15 cellular contexts compared by ENCODE assay signal in the genomic region with DNA sequence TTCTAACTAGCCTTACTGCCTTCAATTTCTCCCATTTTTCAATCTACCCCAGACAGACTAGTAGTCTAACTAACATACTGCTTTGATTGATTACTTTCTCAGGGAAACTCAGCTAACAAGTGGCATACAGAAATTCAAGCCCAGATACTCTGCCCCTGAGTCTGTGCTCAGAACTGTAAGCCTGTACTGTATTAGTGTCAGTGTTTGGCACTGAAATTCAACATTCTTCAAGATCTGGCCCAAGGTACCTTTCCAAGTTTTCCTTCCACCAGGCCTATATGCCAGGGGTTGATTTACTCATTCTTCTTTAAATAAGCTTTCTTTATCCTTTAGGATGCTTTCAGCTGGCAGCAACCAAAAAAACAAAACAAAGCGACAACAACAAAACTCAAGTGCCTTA.
DNase-seq lines count a peak whose midpoint lies in the region; ATAC-seq and TF ChIP-seq lines count a peak whose summit lies in the region.
"Had no signal": no experiment of that assay in that cellular context is flagged by ENCODE, and none has a peak within 500 bp of the region (broad histone marks: within the 10 kb centered on the region; RNA-seq: fewer than 3 reads in every experiment).

No MANE protein-coding gene starts in this region.

- intact Hi-C loops in sigmoid colon (cut with DNase I) (no loop called here), mammary epithelial cell (cut with micrococcal nuclease) (no loop called here)

- CTCF ChIA-PET in mammary epithelial cell (lab: Charles Lee; ENCODE audit: low non-redundant PET): no interaction called here

- no peak for TF ChIP-seq CTCF in sigmoid colon (IDR thresholded peaks at IDR 0.05)
- TF ChIP-seq CTCF in brain microvascular endothelial cell (IDR thresholded peaks at IDR 0.05; ENCODE audit: low read depth, low read length, missing control alignments): no peak
- no peak for TF ChIP-seq CTCF in mammary epithelial cell (conservative IDR thresholded peaks at IDR 0.05 in 1 of 2, IDR thresholded peaks at IDR 0.05 in 1 of 2; ENCODE audit: extremely low read depth in 1 of 2, insufficient read depth in 1 of 2, low read depth in 1 of 2, low read length in 2 of 2)
- no peak for TF ChIP-seq CTCF in foreskin keratinocyte (conservative IDR thresholded peaks at IDR 0.05)

- WGBS in sigmoid colon, 2 donors: 91 to 92% methylated on average over 1 of the region's 1 CpG
- WGBS in mammary epithelial cell (ENCODE audit: low coverage, missing lambda C conversion rate): 85% methylated on average over 1 of the region's 1 CpG

- in situ Hi-C loops in brain microvascular endothelial cell (cut with HindIII; ENCODE audit: low pct_ligation_motif_present, low sequenced_read_pairs): no loop called here
- in situ Hi-C loops in mammary epithelial cell (cut with MboI; ENCODE audit: low sequenced_read_pairs in 2 of 2): loop anchor here in 1 of 2 donors (25.0 kb wide), 1 partner anchor 463 kb away; no protein-coding TSS in a partner anchor

- H3K9me3 ChIP-seq in MG63 (no peaks in the 10 kb centered on the region), muscle layer of colon (ENCODE audit: low read length) (no peaks in the 10 kb centered on the region), sigmoid colon (no peaks in the 10 kb centered on the region), mammary epithelial cell (replicated peaks; ENCODE audit: insufficient read depth, low read length) (no peaks in the 10 kb centered on the region)

- no peak overlapping the region for H3K4me3 ChIP-seq in MG63
- no peak overlapping the region for H3K4me3 ChIP-seq in muscle layer of colon (ENCODE audit: low read depth in 1 of 2, low read length in 2 of 2)
- H3K4me3 ChIP-seq in sigmoid colon: no peak overlapping the region
- no peak overlapping the region for H3K4me3 ChIP-seq in brain microvascular endothelial cell (ENCODE audit: low read depth, low read length)
- H3K4me3 ChIP-seq in mammary epithelial cell (replicated peaks in 1 of 3; ENCODE audit: insufficient read depth in 1 of 3, low read depth in 2 of 3, low read length in 3 of 3): no peak overlapping the region

- H3K9ac ChIP-seq in muscle layer of colon (ENCODE audit: low read length) (no peak overlapping the region), mammary epithelial cell (ENCODE audit: insufficient read depth, low read length) (no peak overlapping the region)

- H4K20me1 ChIP-seq in mammary epithelial cell (ENCODE audit: insufficient read depth, low read length): no peaks in the 10 kb centered on the region

- H2AFZ ChIP-seq in mammary epithelial cell (ENCODE audit: low read depth, low read length): no peak overlapping the region

- H3K36me3 ChIP-seq in MG63 (no peaks in the 10 kb centered on the region), muscle layer of colon (ENCODE audit: insufficient read depth, low read length) (no peaks in the 10 kb centered on the region), sigmoid colon (no peaks in the 10 kb centered on the region), brain microvascular endothelial cell (replicated peaks) (no peaks in the 10 kb centered on the region), mammary epithelial cell (ENCODE audit: insufficient read depth, low read length) (no peaks in the 10 kb centered on the region)

- TF ChIP-seq EP300 in sigmoid colon (IDR thresholded peaks at IDR 0.05): no peak

- no TSS peak for BruUV-seq in mammary epithelial cell (replicated peaks; lab: Mats Ljungman, UMichigan)

- DNase-seq in MG63: peak; percentile 5
- DNase-seq in sigmoid colon: no peak
- DNase-seq in brain microvascular endothelial cell: no peak
- DNase-seq in mammary epithelial cell: no peak
- no peak for DNase-seq in foreskin keratinocyte
- DNase-seq: C1 segment of cervical spinal cord; Calu3; CD4-positive, alpha-beta memory T cell; COR-L47; DMS53; DMS79 treated with DMSO at 0.1 percent for 48 hours; GF-D8; H7; HCEC 1CT had no signal

- peak overlapping the region; percentile 19 for H3K27ac ChIP-seq in muscle layer of colon (ENCODE audit: low read depth, low read length)
- peak overlapping the region in 3 of 4 donors; percentile 15 to 38 (median 27) for H3K27ac ChIP-seq in sigmoid colon
- H3K27ac ChIP-seq in brain microvascular endothelial cell: no peak overlapping the region
- H3K27ac ChIP-seq in mammary epithelial cell (ENCODE audit: insufficient read depth, low read depth, low read length): no peak overlapping the region
- H3K27ac ChIP-seq in foreskin keratinocyte: no peak overlapping the region

- H3K27me3 ChIP-seq in MG63: no peaks in the 10 kb centered on the region
- no peaks in the 10 kb centered on the region for H3K27me3 ChIP-seq in muscle layer of colon (ENCODE audit: control insufficient read depth in 1 of 2, insufficient read depth in 2 of 2, low read length in 2 of 2)
- H3K27me3 ChIP-seq in sigmoid colon: no peaks in the 10 kb centered on the region
- no peaks in the 10 kb centered on the region for H3K27me3 ChIP-seq in brain microvascular endothelial cell (replicated peaks)
- H3K27me3 ChIP-seq in mammary epithelial cell (ENCODE audit: insufficient read depth, low read length): no peaks in the 10 kb centered on the region
- no peaks in the 10 kb centered on the region for H3K27me3 ChIP-seq in foreskin keratinocyte

- no peak for ATAC-seq in foreskin keratinocyte

- dilution Hi-C loops in mammary epithelial cell (cut with HindIII; ENCODE audit: low sequenced_read_pairs): no loop called here

- no peaks in the 10 kb centered on the region for H3K79me2 ChIP-seq in mammary epithelial cell (ENCODE audit: insufficient read depth, low read length)

- TF ChIP-seq POLR2A in sigmoid colon (IDR thresholded peaks at IDR 0.05): no peak

- H3K4me2 ChIP-seq in mammary epithelial cell (ENCODE audit: insufficient read depth, low read depth, low read length): no peak overlapping the region

- H3K4me1 ChIP-seq in muscle layer of colon (ENCODE audit: insufficient read depth, low read length): no peaks in the 10 kb centered on the region
- H3K4me1 ChIP-seq in sigmoid colon: peaks cover 0 to 11% (median 5%) of the 10 kb centered on the region in 4 donors
- H3K4me1 ChIP-seq in mammary epithelial cell (ENCODE audit: insufficient read depth, low read length): no peaks in the 10 kb centered on the region
- no peaks in the 10 kb centered on the region for H3K4me1 ChIP-seq in foreskin keratinocyte

Comparison
In these comparisons a context has a peak if more than half of its experiments do, and no peak if none do; other contexts are left out.
1. H3K27ac ChIP-seq: peak in muscle layer of colon (single experiment) and sigmoid colon (3 of 4); none in brain microvascular endothelial cell (single experiment), mammary epithelial cell (single experiment) and foreskin keratinocyte (single experiment).